ENCODE assay signal across 1 cellular context in the genomic region with DNA sequence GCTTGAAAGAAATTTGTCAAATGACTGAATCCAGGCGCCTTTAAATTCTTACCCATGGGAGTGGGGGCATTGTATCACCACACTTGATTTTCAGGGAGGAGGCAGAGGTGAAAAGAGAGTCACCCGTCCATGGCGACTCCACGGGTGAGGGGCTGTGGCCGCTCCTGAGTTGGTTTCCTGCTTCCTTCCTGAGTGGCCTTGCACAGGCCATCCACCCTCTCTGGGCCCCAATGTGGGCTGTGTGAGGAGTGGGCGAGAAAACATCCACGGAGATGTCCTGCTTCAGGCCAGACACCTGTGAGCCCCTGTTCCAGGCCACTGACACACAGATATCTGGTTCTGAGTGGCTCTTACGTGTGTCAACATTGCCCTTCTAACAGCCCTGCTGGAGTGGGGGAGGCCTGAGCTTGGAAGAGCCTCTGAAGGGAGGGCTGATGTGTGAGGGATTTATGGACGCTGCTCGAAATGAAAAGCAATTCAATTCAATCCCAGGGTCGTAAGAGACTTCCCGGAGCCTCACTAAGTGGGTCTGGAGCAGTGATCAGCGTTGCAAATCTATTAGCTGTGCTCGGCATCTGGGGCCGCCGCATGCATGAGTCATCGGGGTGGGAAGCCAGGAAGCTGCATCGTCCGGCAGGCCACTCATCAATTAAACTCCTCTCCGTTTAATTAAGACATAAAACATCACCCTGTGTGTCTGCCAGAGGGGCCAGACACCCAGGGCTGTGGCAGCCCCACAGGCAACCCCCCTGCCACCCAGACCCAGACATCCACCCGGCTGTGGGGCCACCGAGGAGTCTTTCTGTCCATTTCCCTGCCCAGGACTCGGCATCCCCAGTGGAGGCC.
TF ChIP-seq lines count a peak whose summit lies in the region.

No MANE protein-coding gene starts in this region.

TF ChIP-seq in HepG2, 621 proteins besides CTCF, POLR2A, EP300 and RAD21 (continued from another document):
- TF ChIP-seq THAP9 (CRISPR knock-in tag; IDR thresholded peaks at IDR 0.05; ENCODE audit: borderline replicate concordance) (no peak), RBAK (CRISPR knock-in tag; IDR thresholded peaks at IDR 0.05) (no peak), RXRA (CRISPR knock-in tag; IDR thresholded peaks at IDR 0.05) (no peak), SYNCRIP (IDR thresholded peaks at IDR 0.05; ENCODE audit: insufficient read depth, low read depth, low read length) (no peak), ZNF44 (CRISPR knock-in tag; IDR thresholded peaks at IDR 0.05) (no peak), DNMT3B (CRISPR knock-in tag; conservative IDR thresholded peaks at IDR 0.05) (no peak), NFYC (CRISPR knock-in tag; IDR thresholded peaks at IDR 0.05) (no peak), ZMYM4 (CRISPR knock-in tag; IDR thresholded peaks at IDR 0.05) (no peak)
